Comparison of ENCODE assay signal across 15 cellular contexts in genomic region chr6:25902071-25902470, GRCh38. TPM values are rescaled to one million over a fixed set of nuclear protein-coding genes. Genes with fewer than 3 reads are reported as not detected.
A peak's percentile ranks its signal among the peaks of the same experiment; 100 is the strongest.
DNase-seq lines count a peak whose midpoint lies in the region; ATAC-seq, FAIRE-seq and TF ChIP-seq lines count a peak whose summit lies in the region.
"Had no signal": no experiment of that assay in that cellular context is flagged by ENCODE, and none has a peak within 500 bp of the region (broad histone marks: within the 10 kb centered on the region; RNA-seq: fewer than 3 reads in every experiment).

No MANE protein-coding gene starts in this region.

- POLR2A ChIA-PET in CD4-positive, alpha-beta memory T cell (lab: Charles Lee; ENCODE audit: partially characterized antibody), result no interaction called here

- H3K4me3 Mint-ChIP-seq in memory B cell (no peak overlapping the region), progenitor cell of endocrine pancreas (ENCODE audit: low read depth) (no peak overlapping the region)
- H3K4me3 Mint-ChIP-seq in CD4-positive, alpha-beta memory T cell, result no peak overlapping the region
- H3K4me3 Mint-ChIP-seq: CD14-positive monocyte, H9 had no signal

- H3K27me3 Mint-ChIP-seq in memory B cell, result peaks cover 3% of the 10 kb centered on the region
- H3K27me3 Mint-ChIP-seq in progenitor cell of endocrine pancreas, result no peaks in the 10 kb centered on the region
- H3K27me3 Mint-ChIP-seq in CD4-positive, alpha-beta memory T cell, result peaks cover 4 to 11% of the 10 kb centered on the region in 2 donors

- H3K27ac Mint-ChIP-seq in memory B cell, result no peak overlapping the region
- H3K27ac Mint-ChIP-seq in progenitor cell of endocrine pancreas, result no peak overlapping the region
- no peak overlapping the region for H3K27ac Mint-ChIP-seq in CD4-positive, alpha-beta memory T cell
- H3K27ac Mint-ChIP-seq: CD14-positive monocyte, H9 had no signal

- intact Hi-C loops in vagina (cut with DNase I), result no loop called here
- intact Hi-C loops in CD4-positive, alpha-beta memory T cell (cut with micrococcal nuclease), result no loop called here

- H3K27me3 ChIP-seq in SU-DHL-6 (ENCODE audit: low read length), result no peaks in the 10 kb centered on the region
- H3K27me3 ChIP-seq in vagina, result no peaks in the 10 kb centered on the region
- H3K27me3 ChIP-seq in CD4-positive, alpha-beta memory T cell (ENCODE audit: insufficient read depth, low read length), result no peaks in the 10 kb centered on the region

- H3K4me3 ChIP-seq in SU-DHL-6 (ENCODE audit: insufficient read depth, low read length, poor library complexity, severe bottlenecking), result no peak overlapping the region
- no peak overlapping the region for H3K4me3 ChIP-seq in vagina
- no peak overlapping the region for H3K4me3 ChIP-seq in CD4-positive, alpha-beta memory T cell (ENCODE audit: low read length in 2 of 2)
- H3K4me3 ChIP-seq: A549 had no signal

- H3K27ac ChIP-seq in SU-DHL-6 (ENCODE audit: low read depth, low read length), result no peak overlapping the region
- no peak overlapping the region for H3K27ac ChIP-seq in vagina
- no peak overlapping the region for H3K27ac ChIP-seq in CD4-positive, alpha-beta memory T cell (ENCODE audit: low read depth, low read length)
- H3K27ac ChIP-seq: A549 had no signal

- no peaks in the 10 kb centered on the region for H4K20me1 ChIP-seq in SU-DHL-6 (ENCODE audit: low read depth, low read length)

- H3K4me1 Mint-ChIP-seq in memory B cell, result no peaks in the 10 kb centered on the region
- H3K4me1 Mint-ChIP-seq in progenitor cell of endocrine pancreas (ENCODE audit: low read depth), result peaks cover 26% of the 10 kb centered on the region
- H3K4me1 Mint-ChIP-seq in CD4-positive, alpha-beta memory T cell, result no peaks in the 10 kb centered on the region
- H3K4me1 Mint-ChIP-seq: CD14-positive monocyte had no signal

- no peaks in the 10 kb centered on the region for H3K9me2 ChIP-seq in SU-DHL-6 (replicated peaks; ENCODE audit: insufficient read depth, low read length)

- H3K36me3 Mint-ChIP-seq in memory B cell (no peaks in the 10 kb centered on the region), progenitor cell of endocrine pancreas (ENCODE audit: insufficient read depth) (no peaks in the 10 kb centered on the region)
- no peaks in the 10 kb centered on the region for H3K36me3 Mint-ChIP-seq in CD4-positive, alpha-beta memory T cell
- H3K36me3 Mint-ChIP-seq: CD14-positive monocyte had no signal

- H3K36me3 ChIP-seq in SU-DHL-6 (ENCODE audit: low read length) (no peaks in the 10 kb centered on the region), vagina (no peaks in the 10 kb centered on the region)
- H3K36me3 ChIP-seq in CD4-positive, alpha-beta memory T cell (ENCODE audit: insufficient read depth, low read length), result no peaks in the 10 kb centered on the region

- FAIRE-seq in GM12891 (lab: Jason Lieb, UNC), result no peak
- FAIRE-seq: A549 had no signal

- no peaks in the 10 kb centered on the region for H3F3A ChIP-seq in SU-DHL-6 (ENCODE audit: insufficient read depth)

- no peak overlapping the region for H3K9ac ChIP-seq in SU-DHL-6 (ENCODE audit: low read length)

- no peak for DNase-seq in GM12891 (ENCODE audit: insufficient read length, low spot score)
- no peak for DNase-seq in memory B cell (ENCODE audit: low spot score in 2 of 2)
- no peak for DNase-seq in progenitor cell of endocrine pancreas (ENCODE audit: low spot score, unreplicated experiment)
- no peak for DNase-seq in vagina (ENCODE audit: extremely low spot score in 2 of 2)
- no peak for DNase-seq in CD4-positive, alpha-beta memory T cell
- DNase-seq: DMS53, GF-D8, GOT3, H9 had no signal

- H3K79me2 ChIP-seq in SU-DHL-6 (ENCODE audit: insufficient read depth, low read length), result no peaks in the 10 kb centered on the region

- peak overlapping the region; percentile 18 for H2AFZ ChIP-seq in SU-DHL-6 (ENCODE audit: low read depth, low read length, severe bottlenecking)

- H3K9me3 ChIP-seq in SU-DHL-6 (ENCODE audit: insufficient read depth, low read length) (no peaks in the 10 kb centered on the region), vagina (no peaks in the 10 kb centered on the region)
- H3K9me3 ChIP-seq in CD4-positive, alpha-beta memory T cell (ENCODE audit: control insufficient read depth in 1 of 2, low read length in 2 of 2), result no peaks in the 10 kb centered on the region
- H3K9me3 ChIP-seq: A549 had no signal

- TF ChIP-seq CTCF in SU-DHL-6 (IDR thresholded peaks at IDR 0.05; ENCODE audit: insufficient read depth, low read length, poor library complexity, severe bottlenecking) (no peak), progenitor cell of endocrine pancreas (IDR thresholded peaks at IDR 0.05; ENCODE audit: unreplicated experiment) (no peak), vagina (IDR thresholded peaks at IDR 0.05) (no peak)

- CTCF ChIA-PET in CD4-positive, alpha-beta memory T cell (lab: Charles Lee; ENCODE audit: partially characterized antibody), result interaction anchor here (0.9 to 1.3 kb wide), 4 partner anchors 10 to 114 kb away, joined by 3 to 5 read pairs (median 3); no protein-coding TSS in a partner anchor

- peak overlapping the region; percentile 37 for H3K4me2 ChIP-seq in SU-DHL-6 (ENCODE audit: low read depth, low read length, poor library complexity, severe bottlenecking)
- H3K4me2 ChIP-seq: A549 had no signal

- no peak for TF ChIP-seq POLR2A in GM12891 (IDR thresholded peaks at IDR 0.05; ENCODE audit: low read depth, low read length)
- TF ChIP-seq POLR2A in vagina (IDR thresholded peaks at IDR 0.05), result no peak

- no peaks in the 10 kb centered on the region for H3K9me3 Mint-ChIP-seq in memory B cell
- H3K9me3 Mint-ChIP-seq in progenitor cell of endocrine pancreas (ENCODE audit: low read depth), result no peaks in the 10 kb centered on the region
- H3K9me3 Mint-ChIP-seq in CD4-positive, alpha-beta memory T cell, result no peaks in the 10 kb centered on the region
- H3K9me3 Mint-ChIP-seq: CD14-positive monocyte, H9 had no signal

- peak; percentile 52 for ATAC-seq in GM21723 (IDR thresholded peaks at IDR 0.05; ENCODE audit: unreplicated experiment)
- ATAC-seq in memory B cell (ENCODE audit: low read depth), result peak; percentile 51
- ATAC-seq: A549 had no signal

- H3K4me1 ChIP-seq in vagina, result no peaks in the 10 kb centered on the region
- no peaks in the 10 kb centered on the region for H3K4me1 ChIP-seq in CD4-positive, alpha-beta memory T cell (ENCODE audit: insufficient read depth, low read length)

TF ChIP-seq in GM12891, 5 proteins besides CTCF, POLR2A, EP300 and RAD21:
- TF ChIP-seq POU2F2 (IDR thresholded peaks at IDR 0.05; ENCODE audit: low read depth, low read length) (no peak), POLR2AphosphoS5 (IDR thresholded peaks at IDR 0.05; ENCODE audit: low read depth, low read length) (no peak), SPI1 (IDR thresholded peaks at IDR 0.05; ENCODE audit: low read depth, low read length) (0 out of 2 replicates have a peak, but pooled peaks have one; percentile 2)

RNA-seq across cellular contexts. Expression of gene SLC17A3, which starts 28.0 kb away (rescaled TPM):
- polyA plus RNA-seq in GM12891 (2012; ENCODE audit: low read depth, missing spikeins), result not detected
- 0.34 and 0.58 TPM in 2 replicates for total RNA-seq in progenitor cell of endocrine pancreas
- total RNA-seq in vagina, result not detected
- under 1 TPM; 0.81 to 1.00 TPM for total RNA-seq in CD4-positive, alpha-beta memory T cell
- polyA plus RNA-seq in CD4-positive, alpha-beta memory T cell, result under 1 TPM in 1 of 2 donors, not detected in 1; 0.75 TPM
- total RNA-seq: H9 had no signal
- polyA plus RNA-seq: BJ, CD14-positive monocyte had no signal

RNA-seq across cellular contexts. Expression of gene SLC17A2, which starts 28.4 kb away (rescaled TPM):
- polyA plus RNA-seq in GM12891 (2012; ENCODE audit: low read depth, missing spikeins), result not detected
- total RNA-seq in progenitor cell of endocrine pancreas (not detected in 2 replicates), vagina (not detected)
- not detected for total RNA-seq in CD4-positive, alpha-beta memory T cell
- not detected for polyA plus RNA-seq in CD4-positive, alpha-beta memory T cell
- total RNA-seq: H9 had no signal
- polyA plus RNA-seq: A549, AG04450, BJ, CD14-positive monocyte had no signal
